1 cellular context compared by ENCODE assay signal in the genomic region with DNA sequence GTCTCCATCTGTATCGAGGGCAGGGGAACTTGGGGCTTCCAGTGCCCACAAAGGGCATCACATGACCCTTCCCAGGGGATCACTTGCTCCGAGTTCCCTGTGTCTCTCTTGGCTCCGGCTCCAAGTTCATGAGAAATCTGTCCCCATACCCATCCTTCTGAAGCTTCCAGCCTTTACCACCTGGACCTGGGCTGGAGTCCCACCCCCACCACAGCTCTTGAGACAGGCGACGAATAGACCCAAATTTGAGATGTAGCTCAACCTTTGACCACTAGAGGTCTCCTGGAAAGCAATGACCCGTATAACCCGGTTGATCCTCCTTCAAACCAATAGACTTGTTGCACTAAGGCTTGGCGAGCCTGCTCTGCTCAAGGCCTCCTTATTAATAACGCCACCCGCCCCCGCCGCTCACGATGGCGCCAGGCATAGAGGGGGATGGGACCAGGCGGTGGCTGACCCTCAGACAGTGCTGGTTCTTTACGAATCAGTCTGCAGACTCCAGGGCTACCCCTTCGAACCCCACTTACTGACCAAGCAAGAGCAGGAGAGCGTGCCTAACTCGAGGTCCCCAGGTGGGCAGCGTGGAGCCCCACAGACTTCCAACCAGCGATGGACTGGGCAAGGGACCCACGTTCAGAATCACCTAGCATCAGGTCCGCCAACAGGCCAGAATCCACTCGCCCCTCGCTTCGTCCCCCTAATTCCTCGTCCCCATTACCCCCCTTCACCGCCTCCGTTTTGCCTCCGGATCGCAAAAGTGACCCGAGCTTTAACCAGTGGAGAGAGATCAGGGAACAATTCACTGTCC.
TF ChIP-seq lines count a peak whose summit lies in the region.

No MANE protein-coding gene starts in this region.

TF ChIP-seq in HEK293, 187 proteins besides CTCF, POLR2A, EP300 and RAD21 (continued from another document):
- TF ChIP-seq, protein P1, sequence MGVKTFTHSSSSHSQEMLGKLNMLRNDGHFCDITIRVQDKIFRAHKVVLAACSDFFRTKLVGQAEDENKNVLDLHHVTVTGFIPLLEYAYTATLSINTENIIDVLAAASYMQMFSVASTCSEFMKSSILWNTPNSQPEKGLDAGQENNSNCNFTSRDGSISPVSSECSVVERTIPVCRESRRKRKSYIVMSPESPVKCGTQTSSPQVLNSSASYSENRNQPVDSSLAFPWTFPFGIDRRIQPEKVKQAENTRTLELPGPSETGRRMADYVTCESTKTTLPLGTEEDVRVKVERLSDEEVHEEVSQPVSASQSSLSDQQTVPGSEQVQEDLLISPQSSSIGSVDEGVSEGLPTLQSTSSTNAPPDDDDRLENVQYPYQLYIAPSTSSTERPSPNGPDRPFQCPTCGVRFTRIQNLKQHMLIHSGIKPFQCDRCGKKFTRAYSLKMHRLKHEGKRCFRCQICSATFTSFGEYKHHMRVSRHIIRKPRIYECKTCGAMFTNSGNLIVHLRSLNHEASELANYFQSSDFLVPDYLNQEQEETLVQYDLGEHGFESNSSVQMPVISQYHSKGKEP (tag by site-specific recombination; IDR thresholded peaks at IDR 0.05), result peak; percentile 47; the same call in 1 of the 2 replicates
- TF ChIP-seq, protein P2, sequence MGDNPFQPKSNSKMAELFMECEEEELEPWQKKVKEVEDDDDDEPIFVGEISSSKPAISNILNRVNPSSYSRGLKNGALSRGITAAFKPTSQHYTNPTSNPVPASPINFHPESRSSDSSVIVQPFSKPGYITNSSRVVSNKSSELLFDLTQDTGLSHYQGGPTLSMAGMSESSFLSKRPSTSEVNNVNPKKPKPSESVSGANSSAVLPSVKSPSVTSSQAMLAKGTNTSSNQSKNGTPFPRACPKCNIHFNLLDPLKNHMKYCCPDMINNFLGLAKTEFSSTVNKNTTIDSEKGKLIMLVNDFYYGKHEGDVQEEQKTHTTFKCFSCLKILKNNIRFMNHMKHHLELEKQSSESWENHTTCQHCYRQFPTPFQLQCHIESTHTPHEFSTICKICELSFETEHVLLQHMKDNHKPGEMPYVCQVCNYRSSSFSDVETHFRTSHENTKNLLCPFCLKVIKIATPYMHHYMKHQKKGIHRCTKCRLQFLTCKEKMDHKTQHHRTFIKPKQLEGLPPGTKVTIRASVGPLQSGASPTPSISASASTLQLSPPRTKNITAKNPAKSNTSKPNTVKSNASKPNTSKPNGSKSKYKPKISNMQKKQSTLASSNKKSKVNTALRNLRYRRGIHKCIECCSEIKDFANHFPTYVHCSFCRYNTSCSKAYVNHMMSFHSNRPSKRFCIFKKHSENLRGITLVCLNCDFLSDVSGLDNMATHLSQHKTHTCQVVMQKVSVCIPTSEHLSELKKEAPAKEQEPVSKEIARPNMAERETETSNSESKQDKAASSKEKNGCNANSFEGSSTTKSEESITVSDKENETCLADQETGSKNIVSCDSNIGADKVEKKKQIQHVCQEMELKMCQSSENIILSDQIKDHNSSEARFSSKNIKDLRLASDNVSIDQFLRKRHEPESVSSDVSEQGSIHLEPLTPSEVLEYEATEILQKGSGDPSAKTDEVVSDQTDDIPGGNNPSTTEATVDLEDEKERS (tag by site-specific recombination; IDR thresholded peaks at IDR 0.05), result no peak
- TF ChIP-seq, protein P3, sequence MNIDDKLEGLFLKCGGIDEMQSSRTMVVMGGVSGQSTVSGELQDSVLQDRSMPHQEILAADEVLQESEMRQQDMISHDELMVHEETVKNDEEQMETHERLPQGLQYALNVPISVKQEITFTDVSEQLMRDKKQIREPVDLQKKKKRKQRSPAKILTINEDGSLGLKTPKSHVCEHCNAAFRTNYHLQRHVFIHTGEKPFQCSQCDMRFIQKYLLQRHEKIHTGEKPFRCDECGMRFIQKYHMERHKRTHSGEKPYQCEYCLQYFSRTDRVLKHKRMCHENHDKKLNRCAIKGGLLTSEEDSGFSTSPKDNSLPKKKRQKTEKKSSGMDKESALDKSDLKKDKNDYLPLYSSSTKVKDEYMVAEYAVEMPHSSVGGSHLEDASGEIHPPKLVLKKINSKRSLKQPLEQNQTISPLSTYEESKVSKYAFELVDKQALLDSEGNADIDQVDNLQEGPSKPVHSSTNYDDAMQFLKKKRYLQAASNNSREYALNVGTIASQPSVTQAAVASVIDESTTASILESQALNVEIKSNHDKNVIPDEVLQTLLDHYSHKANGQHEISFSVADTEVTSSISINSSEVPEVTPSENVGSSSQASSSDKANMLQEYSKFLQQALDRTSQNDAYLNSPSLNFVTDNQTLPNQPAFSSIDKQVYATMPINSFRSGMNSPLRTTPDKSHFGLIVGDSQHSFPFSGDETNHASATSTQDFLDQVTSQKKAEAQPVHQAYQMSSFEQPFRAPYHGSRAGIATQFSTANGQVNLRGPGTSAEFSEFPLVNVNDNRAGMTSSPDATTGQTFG (tag by site-specific recombination; IDR thresholded peaks at IDR 0.05; ENCODE audit: borderline replicate concordance), result no peak
- TF ChIP-seq, protein P4, sequence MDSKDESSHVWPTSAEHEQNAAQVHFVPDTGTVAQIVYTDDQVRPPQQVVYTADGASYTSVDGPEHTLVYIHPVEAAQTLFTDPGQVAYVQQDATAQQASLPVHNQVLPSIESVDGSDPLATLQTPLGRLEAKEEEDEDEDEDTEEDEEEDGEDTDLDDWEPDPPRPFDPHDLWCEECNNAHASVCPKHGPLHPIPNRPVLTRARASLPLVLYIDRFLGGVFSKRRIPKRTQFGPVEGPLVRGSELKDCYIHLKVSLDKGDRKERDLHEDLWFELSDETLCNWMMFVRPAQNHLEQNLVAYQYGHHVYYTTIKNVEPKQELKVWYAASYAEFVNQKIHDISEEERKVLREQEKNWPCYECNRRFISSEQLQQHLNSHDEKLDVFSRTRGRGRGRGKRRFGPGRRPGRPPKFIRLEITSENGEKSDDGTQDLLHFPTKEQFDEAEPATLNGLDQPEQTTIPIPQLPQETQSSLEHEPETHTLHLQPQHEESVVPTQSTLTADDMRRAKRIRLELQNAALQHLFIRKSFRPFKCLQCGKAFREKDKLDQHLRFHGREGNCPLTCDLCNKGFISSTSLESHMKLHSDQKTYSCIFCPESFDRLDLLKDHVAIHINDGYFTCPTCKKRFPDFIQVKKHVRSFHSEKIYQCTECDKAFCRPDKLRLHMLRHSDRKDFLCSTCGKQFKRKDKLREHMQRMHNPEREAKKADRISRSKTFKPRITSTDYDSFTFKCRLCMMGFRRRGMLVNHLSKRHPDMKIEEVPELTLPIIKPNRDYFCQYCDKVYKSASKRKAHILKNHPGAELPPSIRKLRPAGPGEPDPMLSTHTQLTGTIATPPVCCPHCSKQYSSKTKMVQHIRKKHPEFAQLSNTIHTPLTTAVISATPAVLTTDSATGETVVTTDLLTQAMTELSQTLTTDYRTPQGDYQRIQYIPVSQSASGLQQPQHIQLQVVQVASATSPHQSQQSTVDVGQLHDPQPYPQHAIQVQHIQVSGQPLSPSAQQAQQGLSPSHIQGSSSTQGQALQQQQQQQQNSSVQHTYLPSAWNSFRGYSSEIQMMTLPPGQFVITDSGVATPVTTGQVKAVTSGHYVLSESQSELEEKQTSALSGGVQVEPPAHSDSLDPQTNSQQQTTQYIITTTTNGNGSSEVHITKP (tag by site-specific recombination; IDR thresholded peaks at IDR 0.05), result peak; percentile 98
- 0 out of 2 replicates have a peak, but pooled peaks have one; percentile 1 for TF ChIP-seq KLF16 (tag by site-specific recombination; IDR thresholded peaks at IDR 0.05)
- 0 out of 2 replicates have a peak, but pooled peaks have one; percentile 33 for TF ChIP-seq EGR2 (tag by site-specific recombination; IDR thresholded peaks at IDR 0.05; ENCODE audit: low read depth)
- TF ChIP-seq ZNF19 (tag by site-specific recombination; IDR thresholded peaks at IDR 0.05; ENCODE audit: low read depth), result no peak
- peak; percentile 77 for TF ChIP-seq ZNF2 (tag by site-specific recombination; IDR thresholded peaks at IDR 0.05)
- TF ChIP-seq SP3 (tag by site-specific recombination; IDR thresholded peaks at IDR 0.05), result no peak
- no peak for TF ChIP-seq ZBTB7A (tag by site-specific recombination; IDR thresholded peaks at IDR 0.05; ENCODE audit: low read depth)
- peak; percentile 21; the same call in 1 of the 2 replicates for TF ChIP-seq ZNF660 (tag by site-specific recombination; IDR thresholded peaks at IDR 0.05)
- TF ChIP-seq, protein P5, sequence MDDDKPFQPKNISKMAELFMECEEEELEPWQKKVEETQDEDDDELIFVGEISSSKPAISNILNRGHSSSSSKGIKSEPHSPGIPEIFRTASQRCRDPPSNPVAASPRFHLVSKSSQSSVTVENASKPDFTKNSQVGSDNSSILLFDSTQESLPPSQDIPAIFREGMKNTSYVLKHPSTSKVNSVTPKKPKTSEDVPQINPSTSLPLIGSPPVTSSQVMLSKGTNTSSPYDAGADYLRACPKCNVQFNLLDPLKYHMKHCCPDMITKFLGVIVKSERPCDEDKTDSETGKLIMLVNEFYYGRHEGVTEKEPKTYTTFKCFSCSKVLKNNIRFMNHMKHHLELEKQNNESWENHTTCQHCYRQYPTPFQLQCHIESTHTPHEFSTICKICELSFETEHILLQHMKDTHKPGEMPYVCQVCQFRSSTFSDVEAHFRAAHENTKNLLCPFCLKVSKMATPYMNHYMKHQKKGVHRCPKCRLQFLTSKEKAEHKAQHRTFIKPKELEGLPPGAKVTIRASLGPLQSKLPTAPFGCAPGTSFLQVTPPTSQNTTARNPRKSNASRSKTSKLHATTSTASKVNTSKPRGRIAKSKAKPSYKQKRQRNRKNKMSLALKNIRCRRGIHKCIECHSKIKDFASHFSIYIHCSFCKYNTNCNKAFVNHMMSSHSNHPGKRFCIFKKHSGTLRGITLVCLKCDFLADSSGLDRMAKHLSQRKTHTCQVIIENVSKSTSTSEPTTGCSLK (tag by site-specific recombination; IDR thresholded peaks at IDR 0.05), result no peak
- peak; percentile 89; the same call in 1 of the 2 replicates for TF ChIP-seq ZSCAN16 (tag by site-specific recombination; IDR thresholded peaks at IDR 0.05)
- peak; percentile 23; the same call in 1 of the 2 replicates for TF ChIP-seq ZFHX2 (tag by site-specific recombination; conservative IDR thresholded peaks at IDR 0.05)
- peak; percentile 65; the same call in 1 of the 2 replicates for TF ChIP-seq ZEB2 (tag by site-specific recombination; IDR thresholded peaks at IDR 0.05)
- peak; percentile 42; the same call in 1 of the 2 replicates for TF ChIP-seq ZNF600 (tag by site-specific recombination; IDR thresholded peaks at IDR 0.05)
